12 cellular contexts compared by ENCODE assay signal in genomic region chr6:41736207-41736710, GRCh38. TPM values are rescaled to one million over a fixed set of nuclear protein-coding genes. Genes with fewer than 3 reads are reported as not detected.
DNase-seq lines count a peak whose midpoint lies in the region; ATAC-seq, FAIRE-seq and TF ChIP-seq lines count a peak whose summit lies in the region.
"Had no signal": no experiment of that assay in that cellular context is flagged by ENCODE, and none has a peak within 500 bp of the region (broad histone marks: within the 10 kb centered on the region; RNA-seq: fewer than 3 reads in every experiment).

No MANE protein-coding gene starts in this region.

- no peak for TF ChIP-seq POLR2A in endothelial cell of umbilical vein (IDR thresholded peaks at IDR 0.05; ENCODE audit: low read depth, low read length)

- H3K9ac ChIP-seq in ES-I3 (ENCODE audit: low read depth, low read length) (peak overlapping the region; percentile 46; the same call in 1 of the 2 replicates), endothelial cell of umbilical vein (replicated peaks; ENCODE audit: extremely low read depth, insufficient read depth, low read length) (no peak overlapping the region)

- TF ChIP-seq CTCF in endothelial cell of umbilical vein (IDR thresholded peaks at IDR 0.05; ENCODE audit: extremely low read depth in 1 of 2, insufficient read depth in 1 of 2, low read depth in 1 of 2, low read length in 2 of 2) (no peak), osteoblast (IDR thresholded peaks at IDR 0.05; ENCODE audit: extremely low read depth, low read depth, low read length) (no peak)

- H3K27me3 ChIP-seq in endothelial cell of umbilical vein (ENCODE audit: control insufficient read depth in 2 of 2, insufficient read depth in 2 of 2, low read length in 2 of 2) (no peaks in the 10 kb centered on the region), osteoblast (ENCODE audit: insufficient read depth, low read length) (no peaks in the 10 kb centered on the region)
- H3K27me3 ChIP-seq: adrenal gland had no signal

- H3K79me2 ChIP-seq in endothelial cell of umbilical vein (ENCODE audit: control insufficient read depth, insufficient read depth, low read length) (no peaks in the 10 kb centered on the region), osteoblast (ENCODE audit: insufficient read depth, low read length) (peaks cover 18% of the 10 kb centered on the region)

- H3K4me1 Mint-ChIP-seq in effector memory CD8-positive, alpha-beta T cell (ENCODE audit: low read depth in 2 of 2) = peaks cover 14 to 22% of the 10 kb centered on the region in 2 donors

- no peaks in the 10 kb centered on the region for H3K9me3 ChIP-seq in ES-I3 (ENCODE audit: control insufficient read depth, insufficient read depth, low read length)
- H3K9me3 ChIP-seq in endothelial cell of umbilical vein (replicated peaks; ENCODE audit: control insufficient read depth, insufficient read depth, low read length) = no peaks in the 10 kb centered on the region
- no peaks in the 10 kb centered on the region for H3K9me3 ChIP-seq in osteoblast (ENCODE audit: low read depth, low read length)
- H3K9me3 ChIP-seq: adrenal gland had no signal

- H3K27ac ChIP-seq in endothelial cell of umbilical vein (ENCODE audit: insufficient read depth, low read depth, low read length) (no peak overlapping the region), osteoblast (ENCODE audit: low read depth, low read length) (no peak overlapping the region)
- H3K27ac ChIP-seq: adrenal gland had no signal

- no peaks in the 10 kb centered on the region for H3K9me1 ChIP-seq in endothelial cell of umbilical vein (replicated peaks; ENCODE audit: control insufficient read depth, extremely low read depth, insufficient read depth, low read length)

- H3K36me3 ChIP-seq in ES-I3 (ENCODE audit: insufficient read depth, low read length) = no peaks in the 10 kb centered on the region
- no peaks in the 10 kb centered on the region for H3K36me3 ChIP-seq in endothelial cell of umbilical vein (ENCODE audit: control insufficient read depth in 2 of 2, extremely low read depth in 1 of 2, insufficient read depth in 2 of 2, low read length in 2 of 2)
- H3K36me3 ChIP-seq in osteoblast (ENCODE audit: insufficient read depth, low read length) = no peaks in the 10 kb centered on the region
- H3K36me3 ChIP-seq: adrenal gland had no signal

- H4K20me1 ChIP-seq in endothelial cell of umbilical vein (replicated peaks; ENCODE audit: control insufficient read depth, extremely low read depth, insufficient read depth, low read length) (no peaks in the 10 kb centered on the region), osteoblast (ENCODE audit: insufficient read depth, low read length) (peaks cover 12% of the 10 kb centered on the region)

- H3K4me3 ChIP-seq in endothelial cell of umbilical vein (replicated peaks in 1 of 3; ENCODE audit: insufficient read depth in 1 of 3, low read depth in 1 of 3, low read length in 3 of 3) (no peak overlapping the region), osteoblast (ENCODE audit: insufficient read depth, low read length) (peak overlapping the region; percentile 43)

- ATAC-seq in left colon = no peak
- ATAC-seq in effector memory CD8-positive, alpha-beta T cell (replicated peaks) = no peak

- DNase-seq in NCI-H69 (lab: John Stamatoyannopoulos, UW) (peak; percentile 39), endothelial cell of umbilical vein (ENCODE audit: low read depth, low spot score) (peak; percentile 26), osteoblast (ENCODE audit: insufficient read length, low spot score, missing footprints) (peak; percentile 71), left colon (no peak), NCI-H748 treated with DMSO at 0.1 percent for 48 hours (lab: John Stamatoyannopoulos, UW) (no peak), NCI-H2107 (lab: John Stamatoyannopoulos, UW) (no peak)
- DNase-seq in effector memory CD8-positive, alpha-beta T cell = no peak

- H3K4me2 ChIP-seq in endothelial cell of umbilical vein (ENCODE audit: insufficient read depth, low read length) (peak overlapping the region; percentile 53), osteoblast (ENCODE audit: insufficient read depth, low read length) (peak overlapping the region; percentile 74)

- H2AFZ ChIP-seq in endothelial cell of umbilical vein (ENCODE audit: low read depth, low read length) (peak overlapping the region; percentile 67), osteoblast (ENCODE audit: low read length) (no peak overlapping the region)

- intact Hi-C loops in endothelial cell of umbilical vein (cut with micrococcal nuclease) (no loop called here), left colon (cut with DNase I, micrococcal nuclease) (no loop called here)

- peak overlapping the region in 1 of 2 donors; percentile 59 for H3K4me3 Mint-ChIP-seq in effector memory CD8-positive, alpha-beta T cell

- no peaks in the 10 kb centered on the region for H3K9me3 Mint-ChIP-seq in effector memory CD8-positive, alpha-beta T cell
- H3K9me3 Mint-ChIP-seq: naive thymus-derived CD4-positive, alpha-beta T cell; T-helper 1 cell treated with Interleukin-12 subunit alpha and Interleukin-12 subunit beta and Interleukin-4 antibody, amounts not matched to agents 30 μg/mL and 1 μg/mL, for 36 hours had no signal

- H3K4me1 ChIP-seq in ES-I3 (ENCODE audit: insufficient read depth, low read length) = peaks cover 14% of the 10 kb centered on the region
- H3K4me1 ChIP-seq in endothelial cell of umbilical vein (ENCODE audit: control insufficient read depth, extremely low read depth, insufficient read depth, low read length) = peaks cover 12% of the 10 kb centered on the region
- peaks cover 18% of the 10 kb centered on the region for H3K4me1 ChIP-seq in osteoblast (ENCODE audit: insufficient read depth, low read length)

- CTCF ChIA-PET in endothelial cell of umbilical vein (lab: Charles Lee) = no interaction called here

- POLR2A ChIA-PET in endothelial cell of umbilical vein (lab: Charles Lee) = no interaction called here

- H3K27ac Mint-ChIP-seq in effector memory CD8-positive, alpha-beta T cell = no peak overlapping the region

- H3K27me3 Mint-ChIP-seq in effector memory CD8-positive, alpha-beta T cell = peaks cover 0 to 5% of the 10 kb centered on the region in 2 donors
- H3K27me3 Mint-ChIP-seq: naive thymus-derived CD4-positive, alpha-beta T cell had no signal

- BruUV-seq in endothelial cell of umbilical vein (replicated peaks; lab: Mats Ljungman, UMichigan) = no TSS peak

- FAIRE-seq in endothelial cell of umbilical vein (lab: Jason Lieb, UNC) = peak; percentile 58
- FAIRE-seq: endometrium had no signal

- peaks cover 27% of the 10 kb centered on the region for H3K36me3 Mint-ChIP-seq in effector memory CD8-positive, alpha-beta T cell (ENCODE audit: insufficient read depth)
- H3K36me3 Mint-ChIP-seq: naive thymus-derived CD4-positive, alpha-beta T cell had no signal

- dilution Hi-C loops in endothelial cell of umbilical vein (cut with MboI; ENCODE audit: extremely low pct_ligation_motif_present, low sequenced_read_pairs) = no loop called here

RNA-seq across cellular contexts. Expression of gene TFEB, which starts 0.9 kb away (rescaled TPM):
- total RNA-seq in endothelial cell of umbilical vein = 4.9 and 5.5 TPM in 2 replicates
- 6.6 and 8.4 TPM in 2 replicates for polyA plus RNA-seq in endothelial cell of umbilical vein
- polyA plus RNA-seq in endothelial cell of umbilical vein (2011; cell fraction: cytosol; rRNA removed) = 3.7 and 4.9 TPM in 2 replicates
- 3.6 and 4.2 TPM in 2 replicates for polyA plus RNA-seq in endothelial cell of umbilical vein (2011; cell fraction: nucleus; rRNA removed)
- polyA plus RNA-seq in endothelial cell of umbilical vein (2012) = 4.1 and 5.2 TPM in 2 replicates
- polyA minus RNA-seq in endothelial cell of umbilical vein = 4.0 and 4.9 TPM in 2 replicates
- 8.7 TPM for polyA minus RNA-seq in endothelial cell of umbilical vein (2011; cell fraction: cytosol; rRNA and poly(A)+ RNA removed)
- 3.2 TPM in 2 replicates for polyA minus RNA-seq in endothelial cell of umbilical vein (2011; cell fraction: nucleus; rRNA and poly(A)+ RNA removed)
- total RNA-seq in osteoblast = 5.1 and 5.6 TPM in 2 replicates
- total RNA-seq in left colon = 10 to 100 TPM; 24.3 to 29.7 TPM

RNA-seq across cellular contexts. Expression of gene PGC, which starts 10.9 kb away (rescaled TPM):
- not detected in 2 replicates for total RNA-seq in endothelial cell of umbilical vein
- not detected in 2 replicates for polyA plus RNA-seq in endothelial cell of umbilical vein
- polyA plus RNA-seq in endothelial cell of umbilical vein (2011; cell fraction: cytosol; rRNA removed) = not detected in 2 replicates
- polyA plus RNA-seq in endothelial cell of umbilical vein (2011; cell fraction: nucleus; rRNA removed) = not detected in 2 replicates
- polyA plus RNA-seq in endothelial cell of umbilical vein (2012) = not detected in 2 replicates
- polyA minus RNA-seq in endothelial cell of umbilical vein = not detected in 2 replicates
- polyA minus RNA-seq in endothelial cell of umbilical vein (2011; cell fraction: cytosol; rRNA and poly(A)+ RNA removed) = not detected
- polyA minus RNA-seq in endothelial cell of umbilical vein (2011; cell fraction: nucleus; rRNA and poly(A)+ RNA removed) = not detected in 2 replicates
- not detected in 2 replicates for total RNA-seq in osteoblast
- total RNA-seq in left colon = not detected
- total RNA-seq: naive thymus-derived CD4-positive, alpha-beta T cell had no signal
- polyA plus RNA-seq: naive thymus-derived CD4-positive, alpha-beta T cell had no signal

RNA-seq across cellular contexts. Expression of gene FRS3, which starts 43.4 kb away (rescaled TPM):
- 4.4 and 5.3 TPM in 2 replicates for total RNA-seq in endothelial cell of umbilical vein
- 5.2 and 5.7 TPM in 2 replicates for polyA plus RNA-seq in endothelial cell of umbilical vein
- 3.7 and 4.9 TPM in 2 replicates for polyA plus RNA-seq in endothelial cell of umbilical vein (2011; cell fraction: cytosol; rRNA removed)
- polyA plus RNA-seq in endothelial cell of umbilical vein (2011; cell fraction: nucleus; rRNA removed) = 5.9 and 6.0 TPM in 2 replicates
- 1.7 and 2.2 TPM in 2 replicates for polyA plus RNA-seq in endothelial cell of umbilical vein (2012)
- 1.7 and 4.1 TPM in 2 replicates for polyA minus RNA-seq in endothelial cell of umbilical vein
- polyA minus RNA-seq in endothelial cell of umbilical vein (2011; cell fraction: cytosol; rRNA and poly(A)+ RNA removed) = 1.0 TPM
- polyA minus RNA-seq in endothelial cell of umbilical vein (2011; cell fraction: nucleus; rRNA and poly(A)+ RNA removed) = 1.9 and 2.6 TPM in 2 replicates
- 1.5 and 1.8 TPM in 2 replicates for total RNA-seq in osteoblast
- total RNA-seq in left colon = 1 to 10 TPM; 3.3 to 4.4 TPM

RNA-seq across cellular contexts. Expression of gene PRICKLE4, which starts 44.3 kb away (rescaled TPM):
- total RNA-seq in endothelial cell of umbilical vein = 2.2 and 3.3 TPM in 2 replicates
- 1.0 and 1.5 TPM in 2 replicates for polyA plus RNA-seq in endothelial cell of umbilical vein
- 0.09 and 0.75 TPM in 2 replicates for polyA plus RNA-seq in endothelial cell of umbilical vein (2011; cell fraction: cytosol; rRNA removed)
- 9.7 and 13.7 TPM in 2 replicates for polyA plus RNA-seq in endothelial cell of umbilical vein (2011; cell fraction: nucleus; rRNA removed)
- 0.75 and 1.1 TPM in 2 replicates for polyA plus RNA-seq in endothelial cell of umbilical vein (2012)
- 0.75 and 2.0 TPM in 2 replicates for polyA minus RNA-seq in endothelial cell of umbilical vein
- not detected for polyA minus RNA-seq in endothelial cell of umbilical vein (2011; cell fraction: cytosol; rRNA and poly(A)+ RNA removed)
- 5.9 TPM in 1 of 2 replicates, not detected in the other for polyA minus RNA-seq in endothelial cell of umbilical vein (2011; cell fraction: nucleus; rRNA and poly(A)+ RNA removed)
- total RNA-seq in osteoblast = 0.59 TPM in 1 of 2 replicates, not detected in the other
- total RNA-seq in left colon = 1 to 10 TPM; 4.7 to 6.7 TPM
- polyA plus RNA-seq: naive thymus-derived CD4-positive, alpha-beta T cell had no signal

RNA-seq across cellular contexts. Expression of gene TOMM6, which starts 51.2 kb away (rescaled TPM):
- total RNA-seq in endothelial cell of umbilical vein (220 and 233 TPM in 2 replicates), osteoblast (37.4 and 54.6 TPM in 2 replicates), left colon (10 to 100 TPM; 97.1 to 98.4 TPM)
- 435 and 527 TPM in 2 replicates for polyA plus RNA-seq in endothelial cell of umbilical vein
- polyA plus RNA-seq in endothelial cell of umbilical vein (2011; cell fraction: cytosol; rRNA removed) = 495 and 684 TPM in 2 replicates
- 216 and 226 TPM in 2 replicates for polyA plus RNA-seq in endothelial cell of umbilical vein (2011; cell fraction: nucleus; rRNA removed)
- polyA plus RNA-seq in endothelial cell of umbilical vein (2012) = 236 and 361 TPM in 2 replicates
- 98.5 and 115 TPM in 2 replicates for polyA minus RNA-seq in endothelial cell of umbilical vein
- 66.2 TPM for polyA minus RNA-seq in endothelial cell of umbilical vein (2011; cell fraction: cytosol; rRNA and poly(A)+ RNA removed)
- polyA minus RNA-seq in endothelial cell of umbilical vein (2011; cell fraction: nucleus; rRNA and poly(A)+ RNA removed) = 9.3 and 23.8 TPM in 2 replicates

Comparison
In these comparisons a context has a peak if more than half of its experiments do, and no peak if none do; other contexts are left out.
1. DNase-seq: peak in NCI-H69 (single experiment), endothelial cell of umbilical vein (single experiment) and osteoblast (single experiment); none in left colon (0 of 2), effector memory CD8-positive, alpha-beta T cell (0 of 3), NCI-H748 treated with DMSO at 0.1 percent for 48 hours (single experiment) and NCI-H2107 (single experiment).